1 cellular context compared by ENCODE assay signal in the genomic region with DNA sequence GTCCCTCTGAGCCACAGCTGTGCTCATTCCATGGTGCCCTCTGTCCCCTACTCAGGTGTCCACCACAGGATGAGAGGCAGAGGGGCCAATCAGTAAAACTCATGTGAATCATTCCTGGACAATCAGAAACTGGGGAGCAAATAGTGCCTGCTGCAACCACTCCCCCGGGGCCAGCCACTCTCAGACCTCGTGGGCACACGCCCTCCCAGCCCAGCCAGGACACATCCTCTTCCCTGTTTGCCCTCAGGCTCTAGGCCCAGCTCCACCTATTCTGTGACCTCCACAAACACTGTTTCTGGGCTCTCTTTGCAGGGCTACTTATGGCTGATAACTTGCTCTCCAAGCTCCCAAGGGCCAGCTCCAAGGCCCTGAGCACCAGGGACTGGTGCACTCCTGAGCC.
TF ChIP-seq lines count a peak whose summit lies in the region.

No MANE protein-coding gene starts in this region.

TF ChIP-seq in IMR-90, 13 proteins besides CTCF, POLR2A, EP300 and RAD21:
- no peak for TF ChIP-seq RCOR1 (IDR thresholded peaks at IDR 0.05; ENCODE audit: insufficient replicate concordance, low read length)
- TF ChIP-seq MXI1 (IDR thresholded peaks at IDR 0.05; ENCODE audit: borderline replicate concordance, low read depth, low read length) = no peak
- no peak for TF ChIP-seq CEBPB (IDR thresholded peaks at IDR 0.05; ENCODE audit: low read depth, low read length)
- no peak for TF ChIP-seq MAFK (IDR thresholded peaks at IDR 0.05; ENCODE audit: low read depth, low read length)
- TF ChIP-seq NFE2L2 (IDR thresholded peaks at IDR 0.05; ENCODE audit: low read depth, low read length) = no peak
